In the genomic region with DNA sequence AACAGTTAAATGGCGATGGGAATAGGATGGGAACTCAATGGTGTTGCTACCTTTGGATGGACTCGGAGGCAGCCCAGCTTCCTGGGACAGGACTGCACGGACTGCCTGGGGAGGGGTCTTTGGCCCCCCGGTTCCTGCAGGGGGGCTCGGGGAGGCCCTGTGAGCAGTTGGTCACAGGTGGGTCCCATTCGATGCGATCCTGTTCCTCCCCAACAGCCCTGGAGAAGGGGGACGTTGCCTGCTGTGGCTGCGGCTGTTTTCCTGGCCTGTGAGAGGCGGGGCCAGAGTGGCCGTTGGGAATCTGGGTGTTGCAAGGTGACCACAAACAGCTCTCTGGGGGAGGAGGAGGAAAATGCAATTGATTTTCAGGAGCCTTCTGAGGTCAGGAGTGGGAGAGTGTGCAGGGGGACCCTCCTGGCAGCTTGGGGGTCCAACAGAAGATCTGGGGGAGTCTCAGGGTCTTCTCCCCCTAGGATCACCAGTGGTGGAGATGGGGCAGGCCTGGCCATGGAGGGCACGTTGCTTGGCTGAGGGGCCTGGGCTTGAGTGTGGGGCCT, we compare ENCODE assay signal across 19 cellular contexts. TPM values are rescaled to one million over a fixed set of nuclear protein-coding genes. Genes with fewer than 3 reads are reported as not detected.
DNase-seq lines count a peak whose midpoint lies in the region; ATAC-seq and TF ChIP-seq lines count a peak whose summit lies in the region.
"Had no signal": no experiment of that assay in that cellular context is flagged by ENCODE, and none has a peak within 500 bp of the region (broad histone marks: within the 10 kb centered on the region; RNA-seq: fewer than 3 reads in every experiment).

No MANE protein-coding gene starts in this region.

- no TSS peak for BruUV-seq in PC-3 (replicated peaks; lab: Mats Ljungman, UMichigan)

- H3K79me2 ChIP-seq in PC-3 (ENCODE audit: low read length) = no peaks in the 10 kb centered on the region

- H3F3A ChIP-seq in PC-3 (ENCODE audit: low read length, unreplicated experiment) = no peaks in the 10 kb centered on the region

- DNase-seq in AG20443 (ENCODE audit: low spot score) = peak; percentile 70
- peak; percentile 74 for DNase-seq in HuH-7 (ENCODE audit: low spot score)
- peak; percentile 40 for DNase-seq in SW480 (ENCODE audit: low spot score)
- DNase-seq in mucosa of descending colon = peak in 1 of 3 donors; percentile 37
- DNase-seq in G401 (ENCODE audit: low spot score) = no peak
- no peak for DNase-seq in activated T-cell treated with anti-CD3 and anti-CD28 coated beads, Interleukin-2, amount 50 U/mL, for 48 hours
- no peak for DNase-seq in PC-3
- DNase-seq: activated CD4-positive, CD25-positive, alpha-beta regulatory T cell; activated T-cell treated with anti-CD3 and anti-CD28 coated beads for 4 hours; BE2C; colonic mucosa; esophagus squamous epithelium; hippocampal formation; lower lobe of right lung; NCI-H1417 treated with DMSO at 0.1 percent for 48 hours; NCI-H526 treated with DMSO at 0.1 percent for 48 hours; posterior cingulate gyrus; SHP77 treated with DMSO at 0.1 percent for 48 hours had no signal

- ATAC-seq in mucosa of descending colon = peak; percentile 72
- ATAC-seq in PC-3 = no peak
- ATAC-seq in GM21717 (IDR thresholded peaks at IDR 0.05; ENCODE audit: unreplicated experiment) = no peak
- ATAC-seq: lower lobe of right lung had no signal

- no peak overlapping the region for H3K9ac ChIP-seq in PC-3 (ENCODE audit: low read length)

- no peaks in the 10 kb centered on the region for H3K9me2 ChIP-seq in PC-3 (replicated peaks; ENCODE audit: low read length)

- POLR2A ChIA-PET in PC-3 (lab: Charles Lee; ENCODE audit: unreplicated experiment) = no interaction called here

- H3K9me3 ChIP-seq in mucosa of descending colon (no peaks in the 10 kb centered on the region), PC-3 (ENCODE audit: low read length) (no peaks in the 10 kb centered on the region)
- H3K9me3 ChIP-seq: BE2C, colonic mucosa, esophagus squamous epithelium, lower lobe of right lung had no signal

- H3K36me3 ChIP-seq in mucosa of descending colon (ENCODE audit: low read depth) = no peaks in the 10 kb centered on the region
- H3K36me3 ChIP-seq in PC-3 (ENCODE audit: low read depth, low read length) = no peaks in the 10 kb centered on the region
- H3K36me3 ChIP-seq: BE2C, colonic mucosa, esophagus squamous epithelium, lower lobe of right lung had no signal

- CTCF ChIA-PET in PC-3 (lab: Charles Lee) = no interaction called here

- H3K4me3 ChIP-seq in mucosa of descending colon = no peak overlapping the region
- H3K4me3 ChIP-seq in PC-3 (ENCODE audit: low read length) = no peak overlapping the region
- H3K4me3 ChIP-seq: colonic mucosa, esophagus squamous epithelium, lower lobe of right lung had no signal

- no peaks in the 10 kb centered on the region for H3K27me3 ChIP-seq in PC-3 (ENCODE audit: low read length)

- no peak overlapping the region for H3K4me2 ChIP-seq in PC-3 (ENCODE audit: low read length)

- H3K4me1 ChIP-seq in mucosa of descending colon (ENCODE audit: low read depth) (peaks cover 6% of the 10 kb centered on the region), PC-3 (ENCODE audit: insufficient read depth, low read length) (no peaks in the 10 kb centered on the region)
- H3K4me1 ChIP-seq: BE2C, colonic mucosa had no signal

- H4K20me1 ChIP-seq in PC-3 (ENCODE audit: low read length) = no peaks in the 10 kb centered on the region

- no peak overlapping the region for H3K27ac ChIP-seq in PC-3 (ENCODE audit: low read length)
- H3K27ac ChIP-seq: colonic mucosa, esophagus squamous epithelium, lower lobe of right lung had no signal

- intact Hi-C loops in mucosa of descending colon (cut with DNase I, micrococcal nuclease) (no loop called here), PC-3 (cut with micrococcal nuclease) (no loop called here)

- in situ Hi-C loops in G401 (cut with HindIII; ENCODE audit: low sequenced_read_pairs) = no loop called here

- H2AFZ ChIP-seq in PC-3 (ENCODE audit: low read length) = no peak overlapping the region

- no peak for TF ChIP-seq CTCF in mucosa of descending colon (IDR thresholded peaks at IDR 0.05)
- no peak for TF ChIP-seq CTCF in PC-3 (conservative IDR thresholded peaks at IDR 0.05; ENCODE audit: low read depth, low read length)

RNA-seq across cellular contexts. Expression of a gene that starts 1.9 kb away (rescaled TPM):
- total RNA-seq in mucosa of descending colon = under 1 TPM in 1 of 3 donors, not detected in 2; 0.19 TPM
- 47.9 and 54.5 TPM in 2 replicates for total RNA-seq in G401 (2014; rRNA removed; shearing (Covaris generic))
- total RNA-seq in PC-3 (2014; rRNA removed) = not detected in 2 replicates
- total RNA-seq: esophagus squamous epithelium had no signal

RNA-seq across cellular contexts. Expression of a gene that starts 4.0 kb away (rescaled TPM):
- total RNA-seq in mucosa of descending colon (under 1 TPM in 1 of 3 donors, not detected in 2; 0.25 TPM), PC-3 (2014; rRNA removed) (not detected in 2 replicates)
- 0.25 TPM in 1 of 2 replicates, not detected in the other for total RNA-seq in G401 (2014; rRNA removed; shearing (Covaris generic))
- total RNA-seq: esophagus squamous epithelium had no signal

RNA-seq across cellular contexts. Expression of a gene that starts 17.2 kb away (rescaled TPM):
- total RNA-seq in mucosa of descending colon (not detected), PC-3 (2014; rRNA removed) (0.29 and 0.40 TPM in 2 replicates)
- total RNA-seq in G401 (2014; rRNA removed; shearing (Covaris generic)) = 2.3 TPM in 1 of 2 replicates, not detected in the other
- total RNA-seq: colonic mucosa, esophagus squamous epithelium, lower lobe of right lung had no signal

RNA-seq across cellular contexts. Expression of a gene that starts 26.4 kb away (rescaled TPM):
- total RNA-seq in mucosa of descending colon (100 to 1,000 TPM; 204 to 305 (median 281) TPM), PC-3 (2014; rRNA removed) (395 and 412 TPM in 2 replicates)
- total RNA-seq in G401 (2014; rRNA removed; shearing (Covaris generic)) = 273 and 361 TPM in 2 replicates

RNA-seq across cellular contexts. Expression of a gene that starts 28.5 kb away (rescaled TPM):
- 1 to 10 TPM in 1 of 3 donors, under 1 TPM in 2; 0.43 to 1.2 (median 0.77) TPM for total RNA-seq in mucosa of descending colon
- not detected in 2 replicates for total RNA-seq in G401 (2014; rRNA removed; shearing (Covaris generic))
- not detected in 2 replicates for total RNA-seq in PC-3 (2014; rRNA removed)
- total RNA-seq: colonic mucosa had no signal

Comparison
In these comparisons a context has a peak if more than half of its experiments do, and no peak if none do; other contexts are left out.
1. DNase-seq: peak in AG20443 (single experiment), HuH-7 (single experiment) and SW480 (single experiment); none in G401 (single experiment), activated T-cell treated with anti-CD3 and anti-CD28 coated beads, Interleukin-2, amount 50 U/mL, for 48 hours (0 of 2) and PC-3 (single experiment).
2. RNA of a gene that starts 1.9 kb away (total RNA-seq): 47.9 to 54.5 TPM in G401; 0.19 TPM in mucosa of descending colon and not detected in PC-3; every median in the first group is over 10 times any median in the second.